In the genomic region with DNA sequence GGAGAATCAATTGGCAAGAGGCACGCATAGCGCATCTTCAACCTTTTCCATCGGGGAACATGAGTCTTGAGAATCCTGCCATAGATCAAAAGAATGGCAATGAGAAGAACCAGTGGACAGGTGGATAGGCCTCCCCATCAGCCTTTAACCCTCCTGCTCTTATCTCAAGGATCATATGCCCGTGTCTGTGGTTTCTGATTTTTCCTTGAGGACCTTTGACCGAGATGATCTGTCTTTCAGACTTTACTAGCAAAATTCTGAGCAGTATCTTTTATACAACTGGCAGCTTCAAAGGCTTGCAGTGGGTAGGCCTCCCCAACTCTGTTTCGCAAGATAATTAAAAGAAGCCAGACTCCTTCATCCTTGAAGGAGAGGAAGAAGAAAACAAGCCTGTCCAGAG, we compare ENCODE assay signal across 11 cellular contexts.
"Had no signal": no experiment of that assay in that cellular context is flagged by ENCODE, and none has a peak within 500 bp of the region (broad histone marks: within the 10 kb centered on the region; RNA-seq: fewer than 3 reads in every experiment).

No MANE protein-coding gene starts in this region.

- DNase-seq: NCI-H1092, NCI-H1417 treated with DMSO at 0.1 percent for 48 hours, NCI-H1436 treated with DMSO at 0.1 percent for 48 hours, NCI-H187 treated with DMSO at 0.1 percent for 48 hours, NCI-H1930, NCI-H2029, NCI-H2029 treated with DMSO at 0.1 percent for 48 hours, NCI-H2227 treated with DMSO at 0.1 percent for 48 hours, NCI-H226, NCI-H446 treated with DMSO at 0.1 percent for 48 hours, NCI-H510A had no signal
